21 cellular contexts compared by ENCODE assay signal in genomic region chr12:40616383-40616900, GRCh38.
DNase-seq lines count a peak whose midpoint lies in the region; ATAC-seq and TF ChIP-seq lines count a peak whose summit lies in the region.
"Had no signal": no experiment of that assay in that cellular context is flagged by ENCODE, and none has a peak within 500 bp of the region (broad histone marks: within the 10 kb centered on the region; RNA-seq: fewer than 3 reads in every experiment).

No MANE protein-coding gene starts in this region.

- no peaks in the 10 kb centered on the region for H3K36me3 ChIP-seq in SK-N-SH (replicated peaks in 1 of 2; ENCODE audit: control insufficient read depth in 1 of 2, insufficient read depth in 2 of 2, low read length in 1 of 2)
- H3K36me3 ChIP-seq: SJCRH30 had no signal

- H3K27ac Mint-ChIP-seq in glutamatergic neuron (ENCODE audit: unreplicated experiment): peak overlapping the region; percentile 35
- H3K27ac Mint-ChIP-seq: GM23338 had no signal

- H3K4me3 Mint-ChIP-seq in glutamatergic neuron (ENCODE audit: unreplicated experiment): no peak overlapping the region
- H3K4me3 Mint-ChIP-seq: GM23338 had no signal

- DNase-seq in SK-N-SH: peak; percentile 19
- peak; percentile 45 for DNase-seq in NCI-H2171 treated with DMSO at 0.1 percent for 48 hours (lab: John Stamatoyannopoulos, UW)
- DNase-seq in glutamatergic neuron: no peak
- DNase-seq in superior temporal gyrus (ENCODE audit: extremely low spot score): peak; percentile 32
- no peak for DNase-seq in SK-N-DZ (ENCODE audit: low spot score)
- no peak for DNase-seq in HuH-7 (ENCODE audit: low spot score)
- DNase-seq: COR-L47, DMS153, EL, NCI-H1048, NCI-H1436, NCI-H2029, NCI-H446 treated with DMSO at 0.1 percent for 48 hours, NCI-H774, SJCRH30, SW 1271, T-helper 2 cell had no signal

- peaks cover 10% of the 10 kb centered on the region for H3K4me1 Mint-ChIP-seq in glutamatergic neuron (ENCODE audit: low read depth, unreplicated experiment)
- H3K4me1 Mint-ChIP-seq: GM23338 had no signal

- TF ChIP-seq RAD21 in SK-N-SH (IDR thresholded peaks at IDR 0.05; ENCODE audit: low read length): no peak

- H2AFZ ChIP-seq in SK-N-SH (ENCODE audit: low read depth): no peak overlapping the region
- H2AFZ ChIP-seq: GM23338 had no signal

- WGBS in SK-N-SH (ENCODE audit: low lambda C conversion rate): 49% methylated on average over 4 of the region's 4 CpGs

- ATAC-seq in SK-N-SH treated with all-trans-retinoic acid at 6 μM for 48 hours (no peak), HG02678 (IDR thresholded peaks at IDR 0.05; ENCODE audit: unreplicated experiment) (no peak)
- ATAC-seq: GM23338, K562 had no signal

- H3K27ac ChIP-seq in SK-N-SH (ENCODE audit: low read depth in 2 of 2, low read length in 1 of 2): no peak overlapping the region
- H3K27ac ChIP-seq: SJCRH30 had no signal

- no peaks in the 10 kb centered on the region for H3K36me3 Mint-ChIP-seq in glutamatergic neuron (ENCODE audit: unreplicated experiment)

- no peaks in the 10 kb centered on the region; a peak in 1 of 4 replicates for H3K4me1 ChIP-seq in SK-N-SH (ENCODE audit: control insufficient read depth in 1 of 2, insufficient read depth in 2 of 2, low read depth in 1 of 2, low read length in 1 of 2)
- H3K4me1 ChIP-seq: SJCRH30 had no signal

- no peaks in the 10 kb centered on the region for H3K27me3 Mint-ChIP-seq in glutamatergic neuron (ENCODE audit: unreplicated experiment)

- H3K79me2 ChIP-seq in SK-N-SH (ENCODE audit: insufficient read depth): no peaks in the 10 kb centered on the region

- no peak overlapping the region for H3K9ac ChIP-seq in SK-N-SH

- H3K27me3 ChIP-seq in SK-N-SH (ENCODE audit: insufficient read depth): no peaks in the 10 kb centered on the region
- H3K27me3 ChIP-seq: SJCRH30 had no signal

- no peaks in the 10 kb centered on the region for H3K9me3 ChIP-seq in SK-N-SH
- H3K9me3 ChIP-seq: SJCRH30 had no signal

- no peak for TF ChIP-seq CTCF in SK-N-SH (IDR thresholded peaks at IDR 0.05)
- TF ChIP-seq CTCF in glutamatergic neuron (IDR thresholded peaks at IDR 0.05; ENCODE audit: partially characterized antibody, unreplicated experiment): no peak

- POLR2A ChIA-PET in SK-N-SH (lab: Yijun Ruan, JAX): no interaction called here

- no peak overlapping the region for H3K4me3 ChIP-seq in SK-N-SH (ENCODE audit: low read depth in 2 of 2, low read length in 1 of 2)
- H3K4me3 ChIP-seq: GM23338, K562, SJCRH30 had no signal

- H3K9me3 Mint-ChIP-seq in glutamatergic neuron (ENCODE audit: unreplicated experiment): peaks cover 4% of the 10 kb centered on the region
- H3K9me3 Mint-ChIP-seq: GM23338 had no signal

- H3K4me2 ChIP-seq in SK-N-SH: no peak overlapping the region
- H3K4me2 ChIP-seq: GM23338 had no signal

- H3K9me2 ChIP-seq in SK-N-SH: no peaks in the 10 kb centered on the region

- TF ChIP-seq EP300 in SK-N-SH (IDR thresholded peaks at IDR 0.05; ENCODE audit: borderline replicate concordance in 1 of 2, low read depth in 1 of 2, low read length in 1 of 2): no peak

- no peaks in the 10 kb centered on the region for H4K20me1 ChIP-seq in SK-N-SH (ENCODE audit: insufficient read depth)

- CTCF ChIA-PET in SK-N-SH (lab: Yijun Ruan, JAX): interaction anchor here (1.0 kb wide), 2 partner anchors 35 to 279 kb away, joined by 3 read pairs; no protein-coding TSS in a partner anchor

- H3F3A ChIP-seq in SK-N-SH (replicated peaks; ENCODE audit: insufficient read depth): no peaks in the 10 kb centered on the region

TF ChIP-seq in SK-N-SH, 30 proteins besides CTCF, POLR2A, EP300 and RAD21 (continues in another document):
- TF ChIP-seq TAF1 (IDR thresholded peaks at IDR 0.05; ENCODE audit: borderline replicate concordance, low read depth, low read length) (no peak), USF2 (IDR thresholded peaks at IDR 0.05; ENCODE audit: borderline replicate concordance, low read depth, low read length) (no peak), ZBTB33 (IDR thresholded peaks at IDR 0.05; ENCODE audit: borderline replicate concordance, low read depth) (no peak), SMC3 (IDR thresholded peaks at IDR 0.05; ENCODE audit: low read depth, low read length) (no peak), JUND (IDR thresholded peaks at IDR 0.05) (no peak), FOSL2 (IDR thresholded peaks at IDR 0.05; ENCODE audit: borderline replicate concordance, low read depth) (no peak), MEF2A (IDR thresholded peaks at IDR 0.05; ENCODE audit: borderline replicate concordance, low read depth) (no peak), PBX3 (IDR thresholded peaks at IDR 0.05) (no peak)

TF ChIP-seq in SK-N-SH treated with all-trans-retinoic acid at 6 μM for 48 hours, 23 proteins besides CTCF, POLR2A, EP300 and RAD21:
- TF ChIP-seq ZNF70 (CRISPR knock-in tag; IDR thresholded peaks at IDR 0.05): no peak
- no peak for TF ChIP-seq OSR1 (CRISPR knock-in tag; IDR thresholded peaks at IDR 0.05)
- no peak for TF ChIP-seq PPARA (CRISPR knock-in tag; IDR thresholded peaks at IDR 0.05; ENCODE audit: borderline replicate concordance)
- no peak for TF ChIP-seq ESRRG (CRISPR knock-in tag; IDR thresholded peaks at IDR 0.05)
- no peak for TF ChIP-seq ZFP30 (CRISPR knock-in tag; IDR thresholded peaks at IDR 0.05)

Comparison
In these comparisons a context has a peak if more than half of its experiments do, and no peak if none do; other contexts are left out.
1. DNase-seq: peak in SK-N-SH (single experiment), NCI-H2171 treated with DMSO at 0.1 percent for 48 hours (single experiment) and superior temporal gyrus (single experiment); none in glutamatergic neuron (single experiment), SK-N-DZ (single experiment) and HuH-7 (single experiment).